Comparison of ENCODE assay signal across 7 cellular contexts in the genomic region with DNA sequence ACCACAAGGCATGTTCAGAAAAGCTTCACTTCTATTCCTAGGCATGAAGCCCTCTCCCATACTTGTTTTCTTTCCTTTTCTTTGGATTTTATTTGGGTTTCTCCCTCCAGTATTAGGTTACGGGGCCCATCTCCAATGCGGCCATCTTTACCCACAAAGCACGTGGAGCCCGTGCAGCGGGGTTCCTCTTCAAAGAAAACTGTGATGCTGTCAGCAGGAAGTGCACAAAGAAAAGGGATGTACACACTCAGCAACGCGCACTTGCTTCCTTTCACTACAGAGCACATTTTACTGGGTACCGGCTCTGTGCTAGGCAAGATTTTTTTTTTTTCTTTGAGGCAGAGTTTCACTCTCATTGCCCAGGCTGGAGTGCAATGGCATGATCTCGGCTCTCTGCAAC.
DNase-seq lines count a peak whose midpoint lies in the region; ATAC-seq lines count a peak whose summit lies in the region.

No MANE protein-coding gene starts in this region.

- intact Hi-C loops in activated T-helper 1 cell treated with anti-CD3 and anti-CD28 coated beads, Interleukin-12 subunit alpha, Interleukin-12 subunit beta, Interleukin-2, Interleukin-4 antibody, amounts not matched to agents 30 ng/mL and 10 ng/mL and 1 ng/mL, durations not matched to agents 14 hours and 24 hours and 36 hours (cut with micrococcal nuclease), result no loop called here
- intact Hi-C loops in posterior vena cava (cut with DNase I), result no loop called here

- H3K4me3 Mint-ChIP-seq in activated T-helper 1 cell treated with anti-CD3 and anti-CD28 coated beads, Interleukin-12 subunit alpha, Interleukin-12 subunit beta, Interleukin-2, Interleukin-4 antibody, amounts not matched to agents 30 ng/mL and 10 ng/mL and 1 ng/mL, durations not matched to agents 14 hours and 24 hours and 36 hours, result peak overlapping the region; percentile 37
- peak overlapping the region; percentile 79 to 83 for H3K4me3 Mint-ChIP-seq in stimulated activated naive CD8-positive, alpha-beta T cell treated with anti-CD3 and anti-CD28 coated beads, Interleukin-15, amount 100 ng/mL, for 72 hours

- peaks cover 5% of the 10 kb centered on the region for H3K4me1 Mint-ChIP-seq in activated T-helper 1 cell treated with anti-CD3 and anti-CD28 coated beads, Interleukin-12 subunit alpha, Interleukin-12 subunit beta, Interleukin-2, Interleukin-4 antibody, amounts not matched to agents 30 ng/mL and 10 ng/mL and 1 ng/mL, durations not matched to agents 14 hours and 24 hours and 36 hours (ENCODE audit: low read depth)
- peaks cover 7% of the 10 kb centered on the region for H3K4me1 Mint-ChIP-seq in stimulated activated naive CD8-positive, alpha-beta T cell treated with anti-CD3 and anti-CD28 coated beads, Interleukin-15, amount 100 ng/mL, for 72 hours

- DNase-seq in SKM-1 treated with dmso at 0.1 percent for 144 hours (lab: John Stamatoyannopoulos, UW; ENCODE audit: unreplicated experiment) (peak; percentile 88), mucosa of gallbladder (ENCODE audit: low spot score) (peak; percentile 49), cortex of kidney (lab: John Stamatoyannopoulos, UW) (no peak), H7 (no peak), posterior vena cava (ENCODE audit: low spot score) (no peak)
- peak; percentile 8 for DNase-seq in activated T-helper 1 cell treated with anti-CD3 and anti-CD28 coated beads, Interleukin-12 subunit alpha, Interleukin-12 subunit beta, Interleukin-2, Interleukin-4 antibody, amounts not matched to agents 30 ng/mL and 10 ng/mL and 1 ng/mL, durations not matched to agents 14 hours and 24 hours and 36 hours (ENCODE audit: low spot score)
- peak; percentile 41 to 60 for DNase-seq in stimulated activated naive CD8-positive, alpha-beta T cell treated with anti-CD3 and anti-CD28 coated beads, Interleukin-15, amount 100 ng/mL, for 72 hours

- H3K27ac Mint-ChIP-seq in activated T-helper 1 cell treated with anti-CD3 and anti-CD28 coated beads, Interleukin-12 subunit alpha, Interleukin-12 subunit beta, Interleukin-2, Interleukin-4 antibody, amounts not matched to agents 30 ng/mL and 10 ng/mL and 1 ng/mL, durations not matched to agents 14 hours and 24 hours and 36 hours, result no peak overlapping the region
- peak overlapping the region; percentile 86 to 95 for H3K27ac Mint-ChIP-seq in stimulated activated naive CD8-positive, alpha-beta T cell treated with anti-CD3 and anti-CD28 coated beads, Interleukin-15, amount 100 ng/mL, for 72 hours

- H3K9me3 Mint-ChIP-seq in activated T-helper 1 cell treated with anti-CD3 and anti-CD28 coated beads, Interleukin-12 subunit alpha, Interleukin-12 subunit beta, Interleukin-2, Interleukin-4 antibody, amounts not matched to agents 30 ng/mL and 10 ng/mL and 1 ng/mL, durations not matched to agents 14 hours and 24 hours and 36 hours, result no peaks in the 10 kb centered on the region
- H3K9me3 Mint-ChIP-seq in stimulated activated naive CD8-positive, alpha-beta T cell treated with anti-CD3 and anti-CD28 coated beads, Interleukin-15, amount 100 ng/mL, for 72 hours, result peaks cover 5 to 6% of the 10 kb centered on the region in 2 donors

- H3K36me3 ChIP-seq in H7 (replicated peaks; ENCODE audit: control insufficient read depth, insufficient read depth, low read length), result no peaks in the 10 kb centered on the region

- peak; percentile 95 for ATAC-seq in stimulated activated naive CD8-positive, alpha-beta T cell treated with anti-CD3 and anti-CD28 coated beads, Interleukin-15, amount 100 ng/mL, for 72 hours

- H3K27me3 Mint-ChIP-seq in activated T-helper 1 cell treated with anti-CD3 and anti-CD28 coated beads, Interleukin-12 subunit alpha, Interleukin-12 subunit beta, Interleukin-2, Interleukin-4 antibody, amounts not matched to agents 30 ng/mL and 10 ng/mL and 1 ng/mL, durations not matched to agents 14 hours and 24 hours and 36 hours (ENCODE audit: insufficient read depth), result no peaks in the 10 kb centered on the region
- no peaks in the 10 kb centered on the region for H3K27me3 Mint-ChIP-seq in stimulated activated naive CD8-positive, alpha-beta T cell treated with anti-CD3 and anti-CD28 coated beads, Interleukin-15, amount 100 ng/mL, for 72 hours

- H3K4me3 ChIP-seq in H7 (ENCODE audit: insufficient read depth, low read depth, low read length), result no peak overlapping the region

- no peaks in the 10 kb centered on the region for H3K36me3 Mint-ChIP-seq in activated T-helper 1 cell treated with anti-CD3 and anti-CD28 coated beads, Interleukin-12 subunit alpha, Interleukin-12 subunit beta, Interleukin-2, Interleukin-4 antibody, amounts not matched to agents 30 ng/mL and 10 ng/mL and 1 ng/mL, durations not matched to agents 14 hours and 24 hours and 36 hours (ENCODE audit: low read depth)

- no peaks in the 10 kb centered on the region for H3K27me3 ChIP-seq in H7 (ENCODE audit: control insufficient read depth, insufficient read depth, low read length)

Comparison
In these comparisons a context has a peak if more than half of its experiments do, and no peak if none do; other contexts are left out.
1. DNase-seq: peak in SKM-1 treated with dmso at 0.1 percent for 144 hours (single experiment), activated T-helper 1 cell treated with anti-CD3 and anti-CD28 coated beads, Interleukin-12 subunit alpha, Interleukin-12 subunit beta, Interleukin-2, Interleukin-4 antibody, amounts not matched to agents 30 ng/mL and 10 ng/mL and 1 ng/mL, durations not matched to agents 14 hours and 24 hours and 36 hours (single experiment), mucosa of gallbladder (single experiment) and stimulated activated naive CD8-positive, alpha-beta T cell treated with anti-CD3 and anti-CD28 coated beads, Interleukin-15, amount 100 ng/mL, for 72 hours (2 of 2); none in cortex of kidney (single experiment), H7 (single experiment) and posterior vena cava (single experiment).